ENCODE assay signal across 8 cellular contexts in the genomic region with DNA sequence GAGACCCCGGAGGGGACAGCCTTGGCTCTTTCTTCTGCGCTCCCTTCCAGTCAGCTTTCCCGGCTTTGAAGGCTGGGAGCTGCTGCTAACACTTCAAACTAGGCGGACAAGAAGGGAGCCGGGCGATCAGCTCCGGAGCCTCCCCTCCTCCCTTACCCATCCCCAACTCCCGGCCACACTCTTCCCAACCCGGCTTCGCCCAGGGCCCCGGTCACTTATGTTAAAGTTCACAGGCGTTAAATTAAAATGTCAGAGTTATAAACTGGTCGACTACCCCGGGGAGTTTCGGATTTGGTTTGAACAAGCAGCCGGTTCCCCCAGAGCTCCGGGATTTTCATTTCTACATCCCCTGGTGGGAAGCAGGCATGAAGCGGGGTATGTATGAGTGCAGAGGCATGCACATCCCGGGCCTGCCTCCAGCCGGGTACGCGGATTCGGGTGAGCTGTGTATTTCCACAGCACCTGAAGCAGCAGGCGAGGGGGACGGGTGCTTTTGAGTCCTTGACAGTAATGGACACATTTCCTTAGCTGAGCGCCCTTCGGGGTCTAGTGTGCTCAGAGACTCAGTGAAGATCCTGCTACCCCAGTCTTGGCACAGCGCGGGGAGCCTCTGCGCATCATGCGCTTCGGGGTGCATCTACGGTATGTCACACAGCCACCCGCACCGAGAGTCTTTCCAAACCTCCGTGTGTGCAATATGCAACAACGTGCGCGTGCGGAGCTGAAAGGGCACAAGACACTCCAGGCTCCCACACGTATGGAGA. TPM values are rescaled to one million over a fixed set of nuclear protein-coding genes. Genes with fewer than 3 reads are reported as not detected.
DNase-seq lines count a peak whose midpoint lies in the region; ATAC-seq and TF ChIP-seq lines count a peak whose summit lies in the region.

No MANE protein-coding gene starts in this region.

- H3K4me3 Mint-ChIP-seq in WTC11: peak overlapping the region; percentile 85

- POLR2A ChIA-PET in WTC11 (lab: Charles Lee): no interaction called here

- CTCF ChIA-PET in WTC11 (lab: Charles Lee): interaction anchor here (0.7 to 3.5 kb wide), 10 partner anchors 8 to 622 kb away, joined by 3 to 15 read pairs (median 4); no protein-coding TSS in a partner anchor

- no peaks in the 10 kb centered on the region for H3K36me3 Mint-ChIP-seq in WTC11

- TF ChIP-seq CTCF in WTC11 (IDR thresholded peaks at IDR 0.05) (no peak), omental fat pad (IDR thresholded peaks at IDR 0.05) (no peak)

- DNase-seq in Daoy (ENCODE audit: low read depth): peak; percentile 5
- peak; percentile 45 for DNase-seq in WTC11 (ENCODE audit: low spot score)
- DNase-seq in Right ventricle myocardium superior: peak; percentile 57
- DNase-seq in omental fat pad (ENCODE audit: low spot score): no peak
- DNase-seq in COLO829 (ENCODE audit: low spot score): no peak
- no peak for DNase-seq in KG1 (lab: John Stamatoyannopoulos, UW)

- ATAC-seq in WTC11 (peak; percentile 55), Right ventricle myocardium superior (ENCODE audit: poor library complexity) (peak; percentile 26), omental fat pad (ENCODE audit: low FRiP score) (peak; percentile 49), GM18519 (IDR thresholded peaks at IDR 0.05; ENCODE audit: low FRiP score, unreplicated experiment) (no peak), GM21390 (IDR thresholded peaks at IDR 0.05; ENCODE audit: unreplicated experiment) (no peak)

- no peak overlapping the region for H3K27ac Mint-ChIP-seq in WTC11

- intact Hi-C loops in Right ventricle myocardium superior (cut with DNase I): no loop called here

- no peaks in the 10 kb centered on the region for H3K9me3 Mint-ChIP-seq in WTC11

- H3K4me1 Mint-ChIP-seq in WTC11: peaks cover 41% of the 10 kb centered on the region

- H3K27me3 Mint-ChIP-seq in WTC11 (ENCODE audit: low read depth): peaks cover 59% of the 10 kb centered on the region

TF ChIP-seq in WTC11, 78 proteins besides CTCF, POLR2A, EP300 and RAD21:
- TF ChIP-seq AFF4 (CRISPR knock-in tag; IDR thresholded peaks at IDR 0.05; ENCODE audit: borderline replicate concordance) (no peak), TCF7 (CRISPR knock-in tag; IDR thresholded peaks at IDR 0.05; ENCODE audit: low read depth) (no peak), ELF4 (CRISPR knock-in tag; IDR thresholded peaks at IDR 0.05; ENCODE audit: low read depth) (no peak), ZNF423 (CRISPR knock-in tag; IDR thresholded peaks at IDR 0.05) (no peak), ATF1 (CRISPR knock-in tag; IDR thresholded peaks at IDR 0.05) (no peak), ESRRA (CRISPR knock-in tag; IDR thresholded peaks at IDR 0.05; ENCODE audit: borderline replicate concordance) (no peak), OVOL2 (CRISPR knock-in tag; IDR thresholded peaks at IDR 0.05; ENCODE audit: borderline replicate concordance) (no peak), CBFB (CRISPR knock-in tag; IDR thresholded peaks at IDR 0.05; ENCODE audit: low read depth) (no peak)
- TF ChIP-seq, protein P1, sequence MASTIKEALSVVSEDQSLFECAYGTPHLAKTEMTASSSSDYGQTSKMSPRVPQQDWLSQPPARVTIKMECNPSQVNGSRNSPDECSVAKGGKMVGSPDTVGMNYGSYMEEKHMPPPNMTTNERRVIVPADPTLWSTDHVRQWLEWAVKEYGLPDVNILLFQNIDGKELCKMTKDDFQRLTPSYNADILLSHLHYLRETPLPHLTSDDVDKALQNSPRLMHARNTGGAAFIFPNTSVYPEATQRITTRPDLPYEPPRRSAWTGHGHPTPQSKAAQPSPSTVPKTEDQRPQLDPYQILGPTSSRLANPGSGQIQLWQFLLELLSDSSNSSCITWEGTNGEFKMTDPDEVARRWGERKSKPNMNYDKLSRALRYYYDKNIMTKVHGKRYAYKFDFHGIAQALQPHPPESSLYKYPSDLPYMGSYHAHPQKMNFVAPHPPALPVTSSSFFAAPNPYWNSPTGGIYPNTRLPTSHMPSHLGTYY (CRISPR knock-in tag; IDR thresholded peaks at IDR 0.05): no peak
- TF ChIP-seq, protein P2, sequence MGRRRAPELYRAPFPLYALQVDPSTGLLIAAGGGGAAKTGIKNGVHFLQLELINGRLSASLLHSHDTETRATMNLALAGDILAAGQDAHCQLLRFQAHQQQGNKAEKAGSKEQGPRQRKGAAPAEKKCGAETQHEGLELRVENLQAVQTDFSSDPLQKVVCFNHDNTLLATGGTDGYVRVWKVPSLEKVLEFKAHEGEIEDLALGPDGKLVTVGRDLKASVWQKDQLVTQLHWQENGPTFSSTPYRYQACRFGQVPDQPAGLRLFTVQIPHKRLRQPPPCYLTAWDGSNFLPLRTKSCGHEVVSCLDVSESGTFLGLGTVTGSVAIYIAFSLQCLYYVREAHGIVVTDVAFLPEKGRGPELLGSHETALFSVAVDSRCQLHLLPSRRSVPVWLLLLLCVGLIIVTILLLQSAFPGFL (CRISPR knock-in tag; IDR thresholded peaks at IDR 0.05; ENCODE audit: borderline replicate concordance): no peak

RNA-seq across cellular contexts. Expression of gene UNC5C, which starts 0.9 kb away (rescaled TPM):
- not detected in 2 replicates for total RNA-seq in Daoy (2014; rRNA removed; shearing (Covaris generic))
- 0.25 to 1.0 TPM (median 0.30 TPM) in 3 replicates for total RNA-seq in WTC11 (2021)
- 2.0 TPM for total RNA-seq in Right ventricle myocardium superior
- 1 to 10 TPM; 4.6 to 8.1 (median 6.0) TPM for total RNA-seq in omental fat pad

Comparison
In these comparisons a context has a peak if more than half of its experiments do, and no peak if none do; other contexts are left out.
1. DNase-seq: peak in Daoy (single experiment), WTC11 (single experiment) and Right ventricle myocardium superior (single experiment); none in omental fat pad (single experiment), COLO829 (single experiment) and KG1 (single experiment).
2. ATAC-seq: peak in WTC11 (single experiment), Right ventricle myocardium superior (single experiment) and omental fat pad (single experiment); none in GM18519 (single experiment) and GM21390 (single experiment).